ENCODE assay signal across 35 cellular contexts in the genomic region with DNA sequence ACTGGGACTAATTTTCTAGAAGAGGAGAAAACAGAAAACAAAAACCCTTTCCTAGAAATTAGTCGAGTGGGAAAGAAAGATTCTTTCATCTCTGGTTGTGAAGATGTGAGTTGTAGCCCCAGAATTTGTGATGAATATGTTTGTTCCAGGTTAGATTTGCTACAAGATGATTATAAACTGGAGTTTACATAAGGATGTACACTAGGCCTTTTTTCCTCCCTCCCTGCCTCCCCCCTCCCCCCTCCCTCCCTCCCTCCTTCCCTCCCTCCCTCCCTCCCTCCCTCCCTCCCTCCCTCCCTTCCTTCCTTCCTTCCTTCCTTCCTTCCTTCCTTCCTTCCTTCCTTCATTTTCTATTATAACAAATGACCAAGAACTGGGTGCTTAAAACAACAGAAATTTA.
"Had no signal": no experiment of that assay in that cellular context is flagged by ENCODE, and none has a peak within 500 bp of the region (broad histone marks: within the 10 kb centered on the region; RNA-seq: fewer than 3 reads in every experiment).

No MANE protein-coding gene starts in this region.

- DNase-seq: Karpas-422, Kasumi-1, MG63, MM.1S, MV-4-11, NCI-H1048, NCI-H1092, NCI-H1092 treated with DMSO at 0.1 percent for 48 hours, NCI-H1105, NCI-H1105 treated with DMSO at 0.1 percent for 48 hours, NCI-H1417, NCI-H1417 treated with DMSO at 0.1 percent for 48 hours, NCI-H1436, NCI-H1436 treated with DMSO at 0.1 percent for 48 hours, NCI-H146, NCI-H1694, NCI-H1694 treated with DMSO at 0.1 percent for 48 hours, NCI-H187, NCI-H187 treated with DMSO at 0.1 percent for 48 hours, NCI-H1930, NCI-H2029, NCI-H2029 treated with DMSO at 0.1 percent for 48 hours, NCI-H2081, NCI-H2081 treated with DMSO at 0.1 percent for 48 hours, NCI-H2107, NCI-H2171, NCI-H2171 treated with DMSO at 0.1 percent for 48 hours, NCI-H2227 treated with DMSO at 0.1 percent for 48 hours, NCI-H226, NCI-H345, NCI-H446, NCI-H446 treated with DMSO at 0.1 percent for 48 hours, NCI-H510A, NCI-H510A treated with DMSO at 0.1 percent for 48 hours, NCI-H524 had no signal

- H3K4me3 ChIP-seq: MG63 had no signal

- H3K27me3 ChIP-seq: MG63 had no signal

- H3K36me3 ChIP-seq: MG63 had no signal

- H3K9me3 ChIP-seq: MG63 had no signal
